8 cellular contexts compared by ENCODE assay signal in the genomic region with DNA sequence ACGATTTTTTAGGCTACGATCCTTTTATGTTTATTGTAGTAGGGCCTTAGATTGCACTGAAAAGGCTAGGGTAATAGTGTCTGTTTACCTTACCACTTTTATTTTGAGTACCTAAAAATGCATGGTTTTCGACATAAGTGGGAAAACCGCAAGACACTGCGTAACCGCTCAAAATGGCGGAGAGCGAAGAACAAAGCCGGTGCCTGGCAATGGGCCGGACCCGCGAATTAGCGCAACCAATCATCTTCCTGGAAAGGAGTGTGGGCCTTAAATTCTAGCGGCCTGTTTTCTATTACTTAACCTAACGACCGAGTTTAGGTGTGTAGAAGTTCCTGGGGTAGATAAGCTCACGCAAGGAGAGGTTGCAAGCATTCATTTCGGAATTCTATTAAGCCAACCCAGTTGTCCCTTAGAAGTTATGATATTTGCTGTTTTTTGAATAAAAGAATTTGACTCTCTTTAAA.
DNase-seq lines count a peak whose midpoint lies in the region; ATAC-seq and TF ChIP-seq lines count a peak whose summit lies in the region.

No MANE protein-coding gene starts in this region.

- ATAC-seq in GM21723 (IDR thresholded peaks at IDR 0.05; ENCODE audit: unreplicated experiment) (peak; percentile 43), SK-N-SH treated with all-trans-retinoic acid at 6 μM for 48 hours (peak; percentile 66), GM21825 (IDR thresholded peaks at IDR 0.05; ENCODE audit: unreplicated experiment) (no peak)
- ATAC-seq in activated naive CD8-positive, alpha-beta T cell treated with anti-CD3 and anti-CD28 coated beads, Interleukin-2, amount 50 U/mL, for 24 hours = peak; percentile 63

- intact Hi-C loops in left ventricle myocardium inferior (cut with micrococcal nuclease) = no loop called here
- intact Hi-C loops in prostate gland (cut with DNase I) = no loop called here

- peaks cover 1% of the 10 kb centered on the region for H3K9me3 Mint-ChIP-seq in activated naive CD8-positive, alpha-beta T cell treated with anti-CD3 and anti-CD28 coated beads, Interleukin-2, amount 50 U/mL, for 24 hours

- H3K9me3 ChIP-seq in left ventricle myocardium inferior (replicated peaks) (no peaks in the 10 kb centered on the region), prostate gland (no peaks in the 10 kb centered on the region)

- H3K4me1 ChIP-seq in left ventricle myocardium inferior = peaks cover 35% of the 10 kb centered on the region
- no peaks in the 10 kb centered on the region for H3K4me1 ChIP-seq in prostate gland (replicated peaks)

- H3K4me3 ChIP-seq in left ventricle myocardium inferior (peak overlapping the region; percentile 85), prostate gland (peak overlapping the region; percentile 53 to 62)

- no peak overlapping the region for H3K27ac Mint-ChIP-seq in activated naive CD8-positive, alpha-beta T cell treated with anti-CD3 and anti-CD28 coated beads, Interleukin-2, amount 50 U/mL, for 24 hours

- DNase-seq in D341Med (ENCODE audit: low spot score) = peak; percentile 73
- DNase-seq in NCI-H1048 (lab: John Stamatoyannopoulos, UW) = peak; percentile 57
- peak; percentile 78 for DNase-seq in activated naive CD8-positive, alpha-beta T cell treated with anti-CD3 and anti-CD28 coated beads, Interleukin-2, amount 50 U/mL, for 24 hours
- DNase-seq in left ventricle myocardium inferior = peak; percentile 76
- DNase-seq in prostate gland (ENCODE audit: low spot score) = peak; percentile 77

- H3K27me3 ChIP-seq in left ventricle myocardium inferior (ENCODE audit: low read depth) (peaks cover 13% of the 10 kb centered on the region), prostate gland (replicated peaks; ENCODE audit: insufficient read depth) (no peaks in the 10 kb centered on the region)

- no peak overlapping the region for H3K4me3 Mint-ChIP-seq in activated naive CD8-positive, alpha-beta T cell treated with anti-CD3 and anti-CD28 coated beads, Interleukin-2, amount 50 U/mL, for 24 hours

- TF ChIP-seq CTCF in left ventricle myocardium inferior (IDR thresholded peaks at IDR 0.05; ENCODE audit: borderline replicate concordance) (no peak), prostate gland (IDR thresholded peaks at IDR 0.05) (no peak)

- H3K36me3 Mint-ChIP-seq in activated naive CD8-positive, alpha-beta T cell treated with anti-CD3 and anti-CD28 coated beads, Interleukin-2, amount 50 U/mL, for 24 hours (ENCODE audit: low read depth) = peaks cover 5% of the 10 kb centered on the region

- H3K36me3 ChIP-seq in left ventricle myocardium inferior = no peaks in the 10 kb centered on the region
- H3K36me3 ChIP-seq in prostate gland = no peaks in the 10 kb centered on the region

- H3K27ac ChIP-seq in left ventricle myocardium inferior (replicated peaks) (peak overlapping the region; percentile 96), prostate gland (peak overlapping the region; percentile 81 to 89)

- H3K27me3 Mint-ChIP-seq in activated naive CD8-positive, alpha-beta T cell treated with anti-CD3 and anti-CD28 coated beads, Interleukin-2, amount 50 U/mL, for 24 hours = no peaks in the 10 kb centered on the region

- TF ChIP-seq POLR2A in prostate gland (IDR thresholded peaks at IDR 0.05) = peak; percentile 20

- peaks cover 26% of the 10 kb centered on the region for H3K4me1 Mint-ChIP-seq in activated naive CD8-positive, alpha-beta T cell treated with anti-CD3 and anti-CD28 coated beads, Interleukin-2, amount 50 U/mL, for 24 hours

- under 1% methylated on average over 18 of the region's 18 CpGs for WGBS in prostate gland

TF ChIP-seq in SK-N-SH treated with all-trans-retinoic acid at 6 μM for 48 hours, 23 proteins besides CTCF, POLR2A, EP300 and RAD21 (continues in another document):
- TF ChIP-seq SNAI2 (CRISPR knock-in tag; IDR thresholded peaks at IDR 0.05) (peak; percentile 41; the same call in 1 of the 2 replicates), GLIS3 (CRISPR knock-in tag; IDR thresholded peaks at IDR 0.05) (peak; percentile 96), ISL1 (CRISPR knock-in tag; IDR thresholded peaks at IDR 0.05) (no peak), ESRRG (CRISPR knock-in tag; IDR thresholded peaks at IDR 0.05) (peak; percentile 87), RARB (CRISPR knock-in tag; IDR thresholded peaks at IDR 0.05) (peak; percentile 94; the same call in 1 of the 2 replicates), OSR1 (CRISPR knock-in tag; IDR thresholded peaks at IDR 0.05) (no peak), ARNTL (CRISPR knock-in tag; IDR thresholded peaks at IDR 0.05; ENCODE audit: borderline replicate concordance, low read depth) (0 out of 2 replicates have a peak, but pooled peaks have one; percentile 86), PPARA (CRISPR knock-in tag; IDR thresholded peaks at IDR 0.05; ENCODE audit: borderline replicate concordance) (0 out of 2 replicates have a peak, but pooled peaks have one; percentile 45), TCF4 (CRISPR knock-in tag; IDR thresholded peaks at IDR 0.05; ENCODE audit: borderline replicate concordance) (peak; percentile 50; the same call in 1 of the 2 replicates), ZNF8 (CRISPR knock-in tag; IDR thresholded peaks at IDR 0.05) (peak; percentile 73), ZFP3 (CRISPR knock-in tag; IDR thresholded peaks at IDR 0.05) (peak; percentile 95), CREB5 (CRISPR knock-in tag; IDR thresholded peaks at IDR 0.05; ENCODE audit: low read depth) (peak; percentile 71), ZFP30 (CRISPR knock-in tag; IDR thresholded peaks at IDR 0.05) (0 out of 2 replicates have a peak, but pooled peaks have one; percentile 26), BACH2 (CRISPR knock-in tag; IDR thresholded peaks at IDR 0.05; ENCODE audit: borderline replicate concordance) (no peak), CSDC2 (CRISPR knock-in tag; IDR thresholded peaks at IDR 0.05) (peak; percentile 61; the same call in 1 of the 2 replicates), ZC3H10 (CRISPR knock-in tag; IDR thresholded peaks at IDR 0.05) (peak; percentile 87; the same call in 1 of the 2 replicates), ZNF565 (CRISPR knock-in tag; conservative IDR thresholded peaks at IDR 0.05; ENCODE audit: low read depth) (no peak; the same call in 1 of the 2 replicates)
- TF ChIP-seq, protein P1, sequence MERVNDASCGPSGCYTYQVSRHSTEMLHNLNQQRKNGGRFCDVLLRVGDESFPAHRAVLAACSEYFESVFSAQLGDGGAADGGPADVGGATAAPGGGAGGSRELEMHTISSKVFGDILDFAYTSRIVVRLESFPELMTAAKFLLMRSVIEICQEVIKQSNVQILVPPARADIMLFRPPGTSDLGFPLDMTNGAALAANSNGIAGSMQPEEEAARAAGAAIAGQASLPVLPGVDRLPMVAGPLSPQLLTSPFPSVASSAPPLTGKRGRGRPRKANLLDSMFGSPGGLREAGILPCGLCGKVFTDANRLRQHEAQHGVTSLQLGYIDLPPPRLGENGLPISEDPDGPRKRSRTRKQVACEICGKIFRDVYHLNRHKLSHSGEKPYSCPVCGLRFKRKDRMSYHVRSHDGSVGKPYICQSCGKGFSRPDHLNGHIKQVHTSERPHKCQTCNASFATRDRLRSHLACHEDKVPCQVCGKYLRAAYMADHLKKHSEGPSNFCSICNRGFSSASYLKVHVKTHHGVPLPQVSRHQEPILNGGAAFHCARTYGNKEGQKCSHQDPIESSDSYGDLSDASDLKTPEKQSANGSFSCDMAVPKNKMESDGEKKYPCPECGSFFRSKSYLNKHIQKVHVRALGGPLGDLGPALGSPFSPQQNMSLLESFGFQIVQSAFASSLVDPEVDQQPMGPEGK (CRISPR knock-in tag; IDR thresholded peaks at IDR 0.05; ENCODE audit: borderline replicate concordance) = peak; percentile 94; the same call in 1 of the 2 replicates
- TF ChIP-seq, protein P2, sequence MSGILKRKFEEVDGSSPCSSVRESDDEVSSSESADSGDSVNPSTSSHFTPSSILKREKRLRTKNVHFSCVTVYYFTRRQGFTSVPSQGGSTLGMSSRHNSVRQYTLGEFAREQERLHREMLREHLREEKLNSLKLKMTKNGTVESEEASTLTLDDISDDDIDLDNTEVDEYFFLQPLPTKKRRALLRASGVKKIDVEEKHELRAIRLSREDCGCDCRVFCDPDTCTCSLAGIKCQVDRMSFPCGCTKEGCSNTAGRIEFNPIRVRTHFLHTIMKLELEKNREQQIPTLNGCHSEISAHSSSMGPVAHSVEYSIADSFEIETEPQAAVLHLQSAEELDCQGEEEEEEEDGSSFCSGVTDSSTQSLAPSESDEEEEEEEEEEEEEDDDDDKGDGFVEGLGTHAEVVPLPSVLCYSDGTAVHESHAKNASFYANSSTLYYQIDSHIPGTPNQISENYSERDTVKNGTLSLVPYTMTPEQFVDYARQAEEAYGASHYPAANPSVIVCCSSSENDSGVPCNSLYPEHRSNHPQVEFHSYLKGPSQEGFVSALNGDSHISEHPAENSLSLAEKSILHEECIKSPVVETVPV (CRISPR knock-in tag; IDR thresholded peaks at IDR 0.05) = peak; percentile 93
- TF ChIP-seq, protein P3, sequence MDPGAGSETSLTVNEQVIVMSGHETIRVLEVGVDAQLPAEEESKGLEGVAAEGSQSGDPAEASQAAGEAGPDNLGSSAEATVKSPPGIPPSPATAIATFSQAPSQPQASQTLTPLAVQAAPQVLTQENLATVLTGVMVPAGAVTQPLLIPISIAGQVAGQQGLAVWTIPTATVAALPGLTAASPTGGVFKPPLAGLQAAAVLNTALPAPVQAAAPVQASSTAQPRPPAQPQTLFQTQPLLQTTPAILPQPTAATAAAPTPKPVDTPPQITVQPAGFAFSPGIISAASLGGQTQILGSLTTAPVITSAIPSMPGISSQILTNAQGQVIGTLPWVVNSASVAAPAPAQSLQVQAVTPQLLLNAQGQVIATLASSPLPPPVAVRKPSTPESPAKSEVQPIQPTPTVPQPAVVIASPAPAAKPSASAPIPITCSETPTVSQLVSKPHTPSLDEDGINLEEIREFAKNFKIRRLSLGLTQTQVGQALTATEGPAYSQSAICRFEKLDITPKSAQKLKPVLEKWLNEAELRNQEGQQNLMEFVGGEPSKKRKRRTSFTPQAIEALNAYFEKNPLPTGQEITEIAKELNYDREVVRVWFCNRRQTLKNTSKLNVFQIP (CRISPR knock-in tag; IDR thresholded peaks at IDR 0.05; ENCODE audit: borderline replicate concordance, low read depth) = peak; percentile 79; the same call in 1 of the 2 replicates
